In genomic region chr22:26977741-26978140, GRCh38 we compare ENCODE assay signal across 2 cellular contexts.
TF ChIP-seq lines count a peak whose summit lies in the region.

No MANE protein-coding gene starts in this region.

TF ChIP-seq in HEK293, 187 proteins besides CTCF, POLR2A, EP300 and RAD21 (continued from another document):
- TF ChIP-seq PRDM2 (tag by site-specific recombination; IDR thresholded peaks at IDR 0.05; ENCODE audit: borderline replicate concordance), result no peak

TF ChIP-seq in WTC11, 78 proteins besides CTCF, POLR2A, EP300 and RAD21 (continued from another document):
- TF ChIP-seq ZNF532 (CRISPR knock-in tag; IDR thresholded peaks at IDR 0.05; ENCODE audit: borderline replicate concordance) (no peak), MAX (CRISPR knock-in tag; IDR thresholded peaks at IDR 0.05) (no peak), E2F1 (CRISPR knock-in tag; IDR thresholded peaks at IDR 0.05) (no peak), PRDM15 (CRISPR knock-in tag; IDR thresholded peaks at IDR 0.05) (no peak), TEAD4 (CRISPR knock-in tag; IDR thresholded peaks at IDR 0.05) (no peak), ZSCAN18 (CRISPR knock-in tag; IDR thresholded peaks at IDR 0.05) (no peak), HMGXB4 (CRISPR knock-in tag; IDR thresholded peaks at IDR 0.05) (no peak)
TF ChIP-seq in WTC11: peak in this region for 0.
